ENCODE assay signal across 1 cellular context in genomic region chr14:70002589-70003240, GRCh38.
A peak's percentile ranks its signal among the peaks of the same experiment; 100 is the strongest.
TF ChIP-seq lines count a peak whose summit lies in the region.

No MANE protein-coding gene starts in this region.

TF ChIP-seq in HepG2, 621 proteins besides CTCF, POLR2A, EP300 and RAD21 (continued from another document and continues in another):
- TF ChIP-seq, protein P1, sequence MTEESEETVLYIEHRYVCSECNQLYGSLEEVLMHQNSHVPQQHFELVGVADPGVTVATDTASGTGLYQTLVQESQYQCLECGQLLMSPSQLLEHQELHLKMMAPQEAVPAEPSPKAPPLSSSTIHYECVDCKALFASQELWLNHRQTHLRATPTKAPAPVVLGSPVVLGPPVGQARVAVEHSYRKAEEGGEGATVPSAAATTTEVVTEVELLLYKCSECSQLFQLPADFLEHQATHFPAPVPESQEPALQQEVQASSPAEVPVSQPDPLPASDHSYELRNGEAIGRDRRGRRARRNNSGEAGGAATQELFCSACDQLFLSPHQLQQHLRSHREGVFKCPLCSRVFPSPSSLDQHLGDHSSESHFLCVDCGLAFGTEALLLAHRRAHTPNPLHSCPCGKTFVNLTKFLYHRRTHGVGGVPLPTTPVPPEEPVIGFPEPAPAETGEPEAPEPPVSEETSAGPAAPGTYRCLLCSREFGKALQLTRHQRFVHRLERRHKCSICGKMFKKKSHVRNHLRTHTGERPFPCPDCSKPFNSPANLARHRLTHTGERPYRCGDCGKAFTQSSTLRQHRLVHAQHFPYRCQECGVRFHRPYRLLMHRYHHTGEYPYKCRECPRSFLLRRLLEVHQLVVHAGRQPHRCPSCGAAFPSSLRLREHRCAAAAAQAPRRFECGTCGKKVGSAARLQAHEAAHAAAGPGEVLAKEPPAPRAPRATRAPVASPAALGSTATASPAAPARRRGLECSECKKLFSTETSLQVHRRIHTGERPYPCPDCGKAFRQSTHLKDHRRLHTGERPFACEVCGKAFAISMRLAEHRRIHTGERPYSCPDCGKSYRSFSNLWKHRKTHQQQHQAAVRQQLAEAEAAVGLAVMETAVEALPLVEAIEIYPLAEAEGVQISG (CRISPR knock-in tag; IDR thresholded peaks at IDR 0.05) = no peak
- TF ChIP-seq, protein P2, sequence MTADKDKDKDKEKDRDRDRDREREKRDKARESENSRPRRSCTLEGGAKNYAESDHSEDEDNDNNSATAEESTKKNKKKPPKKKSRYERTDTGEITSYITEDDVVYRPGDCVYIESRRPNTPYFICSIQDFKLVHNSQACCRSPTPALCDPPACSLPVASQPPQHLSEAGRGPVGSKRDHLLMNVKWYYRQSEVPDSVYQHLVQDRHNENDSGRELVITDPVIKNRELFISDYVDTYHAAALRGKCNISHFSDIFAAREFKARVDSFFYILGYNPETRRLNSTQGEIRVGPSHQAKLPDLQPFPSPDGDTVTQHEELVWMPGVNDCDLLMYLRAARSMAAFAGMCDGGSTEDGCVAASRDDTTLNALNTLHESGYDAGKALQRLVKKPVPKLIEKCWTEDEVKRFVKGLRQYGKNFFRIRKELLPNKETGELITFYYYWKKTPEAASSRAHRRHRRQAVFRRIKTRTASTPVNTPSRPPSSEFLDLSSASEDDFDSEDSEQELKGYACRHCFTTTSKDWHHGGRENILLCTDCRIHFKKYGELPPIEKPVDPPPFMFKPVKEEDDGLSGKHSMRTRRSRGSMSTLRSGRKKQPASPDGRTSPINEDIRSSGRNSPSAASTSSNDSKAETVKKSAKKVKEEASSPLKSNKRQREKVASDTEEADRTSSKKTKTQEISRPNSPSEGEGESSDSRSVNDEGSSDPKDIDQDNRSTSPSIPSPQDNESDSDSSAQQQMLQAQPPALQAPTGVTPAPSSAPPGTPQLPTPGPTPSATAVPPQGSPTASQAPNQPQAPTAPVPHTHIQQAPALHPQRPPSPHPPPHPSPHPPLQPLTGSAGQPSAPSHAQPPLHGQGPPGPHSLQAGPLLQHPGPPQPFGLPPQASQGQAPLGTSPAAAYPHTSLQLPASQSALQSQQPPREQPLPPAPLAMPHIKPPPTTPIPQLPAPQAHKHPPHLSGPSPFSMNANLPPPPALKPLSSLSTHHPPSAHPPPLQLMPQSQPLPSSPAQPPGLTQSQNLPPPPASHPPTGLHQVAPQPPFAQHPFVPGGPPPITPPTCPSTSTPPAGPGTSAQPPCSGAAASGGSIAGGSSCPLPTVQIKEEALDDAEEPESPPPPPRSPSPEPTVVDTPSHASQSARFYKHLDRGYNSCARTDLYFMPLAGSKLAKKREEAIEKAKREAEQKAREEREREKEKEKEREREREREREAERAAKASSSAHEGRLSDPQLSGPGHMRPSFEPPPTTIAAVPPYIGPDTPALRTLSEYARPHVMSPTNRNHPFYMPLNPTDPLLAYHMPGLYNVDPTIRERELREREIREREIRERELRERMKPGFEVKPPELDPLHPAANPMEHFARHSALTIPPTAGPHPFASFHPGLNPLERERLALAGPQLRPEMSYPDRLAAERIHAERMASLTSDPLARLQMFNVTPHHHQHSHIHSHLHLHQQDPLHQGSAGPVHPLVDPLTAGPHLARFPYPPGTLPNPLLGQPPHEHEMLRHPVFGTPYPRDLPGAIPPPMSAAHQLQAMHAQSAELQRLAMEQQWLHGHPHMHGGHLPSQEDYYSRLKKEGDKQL (CRISPR knock-in tag; IDR thresholded peaks at IDR 0.05; ENCODE audit: low read depth) = no peak
- TF ChIP-seq ZNF616 (CRISPR knock-in tag; IDR thresholded peaks at IDR 0.05; ENCODE audit: low read depth) = no peak
- TF ChIP-seq ZBTB3 (CRISPR knock-in tag; IDR thresholded peaks at IDR 0.05; ENCODE audit: borderline replicate concordance, low read depth) = no peak
- TF ChIP-seq SMAD3 (CRISPR knock-in tag; IDR thresholded peaks at IDR 0.05) = no peak
- no peak for TF ChIP-seq RCOR2 (CRISPR knock-in tag; IDR thresholded peaks at IDR 0.05)
- no peak for TF ChIP-seq CBX5 (CRISPR knock-in tag; IDR thresholded peaks at IDR 0.05; ENCODE audit: borderline replicate concordance)
- TF ChIP-seq, protein P3, sequence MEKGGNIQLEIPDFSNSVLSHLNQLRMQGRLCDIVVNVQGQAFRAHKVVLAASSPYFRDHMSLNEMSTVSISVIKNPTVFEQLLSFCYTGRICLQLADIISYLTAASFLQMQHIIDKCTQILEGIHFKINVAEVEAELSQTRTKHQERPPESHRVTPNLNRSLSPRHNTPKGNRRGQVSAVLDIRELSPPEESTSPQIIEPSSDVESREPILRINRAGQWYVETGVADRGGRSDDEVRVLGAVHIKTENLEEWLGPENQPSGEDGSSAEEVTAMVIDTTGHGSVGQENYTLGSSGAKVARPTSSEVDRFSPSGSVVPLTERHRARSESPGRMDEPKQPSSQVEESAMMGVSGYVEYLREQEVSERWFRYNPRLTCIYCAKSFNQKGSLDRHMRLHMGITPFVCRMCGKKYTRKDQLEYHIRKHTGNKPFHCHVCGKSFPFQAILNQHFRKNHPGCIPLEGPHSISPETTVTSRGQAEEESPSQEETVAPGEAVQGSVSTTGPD (CRISPR knock-in tag; IDR thresholded peaks at IDR 0.05) = peak; percentile 75; the same call in 1 of the 2 replicates
- no peak for TF ChIP-seq TCF7L2 (IDR thresholded peaks at IDR 0.05; ENCODE audit: low read depth, low read length)
- TF ChIP-seq PHF21A (CRISPR knock-in tag; IDR thresholded peaks at IDR 0.05) = peak; percentile 60; the same call in 1 of the 2 replicates
- TF ChIP-seq LCORL (IDR thresholded peaks at IDR 0.05) = no peak
- peak; percentile 43; the same call in 1 of the 2 replicates for TF ChIP-seq LCORL (CRISPR knock-in tag; IDR thresholded peaks at IDR 0.05)
- 0 out of 2 replicates have a peak, but pooled peaks have one; percentile 21 for TF ChIP-seq KDM6A (CRISPR knock-in tag; IDR thresholded peaks at IDR 0.05; ENCODE audit: low read depth)
- peak; percentile 38; the same call in 1 of the 2 replicates for TF ChIP-seq HNF1A (IDR thresholded peaks at IDR 0.05; ENCODE audit: low read depth)
- no peak for TF ChIP-seq HNF1A (CRISPR knock-in tag; IDR thresholded peaks at IDR 0.05; ENCODE audit: borderline replicate concordance)
- no peak for TF ChIP-seq YEATS2 (CRISPR knock-in tag; IDR thresholded peaks at IDR 0.05; ENCODE audit: borderline replicate concordance)
- TF ChIP-seq SOX13 (IDR thresholded peaks at IDR 0.05) = no peak
- peak in 1 of 2 experiments; percentile 49; a peak in 2 of 4 replicates for TF ChIP-seq SOX13 (CRISPR knock-in tag; conservative IDR thresholded peaks at IDR 0.05 in 1 of 2, IDR thresholded peaks at IDR 0.05 in 1 of 2)
- TF ChIP-seq HNF4G (IDR thresholded peaks at IDR 0.05; ENCODE audit: borderline replicate concordance, low read depth, low read length) = peak; percentile 31
- no peak for TF ChIP-seq HNF4G (CRISPR knock-in tag; IDR thresholded peaks at IDR 0.05; ENCODE audit: borderline replicate concordance, low read depth)
- TF ChIP-seq, protein P4, sequence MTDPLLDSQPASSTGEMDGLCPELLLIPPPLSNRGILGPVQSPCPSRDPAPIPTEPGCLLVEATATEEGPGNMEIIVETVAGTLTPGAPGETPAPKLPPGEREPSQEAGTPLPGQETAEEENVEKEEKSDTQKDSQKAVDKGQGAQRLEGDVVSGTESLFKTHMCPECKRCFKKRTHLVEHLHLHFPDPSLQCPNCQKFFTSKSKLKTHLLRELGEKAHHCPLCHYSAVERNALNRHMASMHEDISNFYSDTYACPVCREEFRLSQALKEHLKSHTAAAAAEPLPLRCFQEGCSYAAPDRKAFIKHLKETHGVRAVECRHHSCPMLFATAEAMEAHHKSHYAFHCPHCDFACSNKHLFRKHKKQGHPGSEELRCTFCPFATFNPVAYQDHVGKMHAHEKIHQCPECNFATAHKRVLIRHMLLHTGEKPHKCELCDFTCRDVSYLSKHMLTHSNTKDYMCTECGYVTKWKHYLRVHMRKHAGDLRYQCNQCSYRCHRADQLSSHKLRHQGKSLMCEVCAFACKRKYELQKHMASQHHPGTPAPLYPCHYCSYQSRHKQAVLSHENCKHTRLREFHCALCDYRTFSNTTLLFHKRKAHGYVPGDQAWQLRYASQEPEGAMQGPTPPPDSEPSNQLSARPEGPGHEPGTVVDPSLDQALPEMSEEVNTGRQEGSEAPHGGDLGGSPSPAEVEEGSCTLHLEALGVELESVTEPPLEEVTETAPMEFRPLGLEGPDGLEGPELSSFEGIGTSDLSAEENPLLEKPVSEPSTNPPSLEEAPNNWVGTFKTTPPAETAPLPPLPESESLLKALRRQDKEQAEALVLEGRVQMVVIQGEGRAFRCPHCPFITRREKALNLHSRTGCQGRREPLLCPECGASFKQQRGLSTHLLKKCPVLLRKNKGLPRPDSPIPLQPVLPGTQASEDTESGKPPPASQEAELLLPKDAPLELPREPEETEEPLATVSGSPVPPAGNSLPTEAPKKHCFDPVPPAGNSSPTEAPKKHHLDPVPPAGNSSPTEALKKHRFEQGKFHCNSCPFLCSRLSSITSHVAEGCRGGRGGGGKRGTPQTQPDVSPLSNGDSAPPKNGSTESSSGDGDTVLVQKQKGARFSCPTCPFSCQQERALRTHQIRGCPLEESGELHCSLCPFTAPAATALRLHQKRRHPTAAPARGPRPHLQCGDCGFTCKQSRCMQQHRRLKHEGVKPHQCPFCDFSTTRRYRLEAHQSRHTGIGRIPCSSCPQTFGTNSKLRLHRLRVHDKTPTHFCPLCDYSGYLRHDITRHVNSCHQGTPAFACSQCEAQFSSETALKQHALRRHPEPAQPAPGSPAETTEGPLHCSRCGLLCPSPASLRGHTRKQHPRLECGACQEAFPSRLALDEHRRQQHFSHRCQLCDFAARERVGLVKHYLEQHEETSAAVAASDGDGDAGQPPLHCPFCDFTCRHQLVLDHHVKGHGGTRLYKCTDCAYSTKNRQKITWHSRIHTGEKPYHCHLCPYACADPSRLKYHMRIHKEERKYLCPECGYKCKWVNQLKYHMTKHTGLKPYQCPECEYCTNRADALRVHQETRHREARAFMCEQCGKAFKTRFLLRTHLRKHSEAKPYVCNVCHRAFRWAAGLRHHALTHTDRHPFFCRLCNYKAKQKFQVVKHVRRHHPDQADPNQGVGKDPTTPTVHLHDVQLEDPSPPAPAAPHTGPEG (CRISPR knock-in tag; IDR thresholded peaks at IDR 0.05) = no peak
- no peak for TF ChIP-seq ADNP (CRISPR knock-in tag; IDR thresholded peaks at IDR 0.05)
- no peak for TF ChIP-seq IRF2 (CRISPR knock-in tag; IDR thresholded peaks at IDR 0.05)
- no peak for TF ChIP-seq HNRNPL (IDR thresholded peaks at IDR 0.05; ENCODE audit: low read depth, low read length)
- TF ChIP-seq, protein P5, sequence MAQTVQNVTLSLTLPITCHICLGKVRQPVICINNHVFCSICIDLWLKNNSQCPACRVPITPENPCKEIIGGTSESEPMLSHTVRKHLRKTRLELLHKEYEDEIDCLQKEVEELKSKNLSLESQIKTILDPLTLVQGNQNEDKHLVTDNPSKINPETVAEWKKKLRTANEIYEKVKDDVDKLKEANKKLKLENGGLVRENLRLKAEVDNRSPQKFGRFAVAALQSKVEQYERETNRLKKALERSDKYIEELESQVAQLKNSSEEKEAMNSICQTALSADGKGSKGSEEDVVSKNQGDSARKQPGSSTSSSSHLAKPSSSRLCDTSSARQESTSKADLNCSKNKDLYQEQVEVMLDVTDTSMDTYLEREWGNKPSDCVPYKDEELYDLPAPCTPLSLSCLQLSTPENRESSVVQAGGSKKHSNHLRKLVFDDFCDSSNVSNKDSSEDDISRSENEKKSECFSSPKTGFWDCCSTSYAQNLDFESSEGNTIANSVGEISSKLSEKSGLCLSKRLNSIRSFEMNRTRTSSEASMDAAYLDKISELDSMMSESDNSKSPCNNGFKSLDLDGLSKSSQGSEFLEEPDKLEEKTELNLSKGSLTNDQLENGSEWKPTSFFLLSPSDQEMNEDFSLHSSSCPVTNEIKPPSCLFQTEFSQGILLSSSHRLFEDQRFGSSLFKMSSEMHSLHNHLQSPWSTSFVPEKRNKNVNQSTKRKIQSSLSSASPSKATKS (CRISPR knock-in tag; IDR thresholded peaks at IDR 0.05) = no peak
- TF ChIP-seq ZNF260 (CRISPR knock-in tag; IDR thresholded peaks at IDR 0.05; ENCODE audit: borderline replicate concordance, low read depth) = no peak
- no peak for TF ChIP-seq TRIM24 (CRISPR knock-in tag; IDR thresholded peaks at IDR 0.05)
- no peak for TF ChIP-seq ZGPAT (CRISPR knock-in tag; IDR thresholded peaks at IDR 0.05)
- TF ChIP-seq ZNF274 (CRISPR knock-in tag; IDR thresholded peaks at IDR 0.05) = no peak
- TF ChIP-seq SIX4 (CRISPR knock-in tag; IDR thresholded peaks at IDR 0.05) = peak; percentile 48; the same call in 1 of the 2 replicates
